Comparison of ENCODE assay signal across 1 cellular context in the genomic region with DNA sequence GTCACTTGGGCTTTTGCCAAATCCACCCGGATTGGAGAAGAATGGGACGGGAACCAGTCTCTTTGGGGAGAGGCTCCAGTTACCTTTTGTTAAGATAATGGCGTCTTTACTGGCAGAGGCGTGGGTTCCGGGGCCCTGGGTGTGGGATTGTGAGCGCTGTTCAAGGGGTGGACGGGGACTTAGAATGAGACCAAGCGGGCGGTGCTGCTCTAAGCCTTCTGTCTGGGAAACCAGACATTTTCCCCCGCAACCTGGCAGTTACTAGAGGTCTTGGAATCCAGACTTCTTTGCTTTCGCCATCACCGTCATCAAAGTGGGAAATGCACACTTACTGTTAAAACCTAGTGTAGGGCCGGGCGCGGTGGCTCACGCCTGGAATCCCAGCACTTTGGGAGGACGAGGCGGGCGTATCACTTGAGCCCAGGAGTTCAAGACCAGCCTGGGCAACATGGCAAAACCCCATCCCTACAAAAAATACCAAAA.
A peak's percentile ranks its signal among the peaks of the same experiment; 100 is the strongest.
TF ChIP-seq lines count a peak whose summit lies in the region.

No MANE protein-coding gene starts in this region.

TF ChIP-seq in IMR-90, 13 proteins besides CTCF, POLR2A, EP300 and RAD21:
- TF ChIP-seq RCOR1 (IDR thresholded peaks at IDR 0.05; ENCODE audit: insufficient replicate concordance, low read length), result peak; percentile 11
- TF ChIP-seq, protein P1, sequence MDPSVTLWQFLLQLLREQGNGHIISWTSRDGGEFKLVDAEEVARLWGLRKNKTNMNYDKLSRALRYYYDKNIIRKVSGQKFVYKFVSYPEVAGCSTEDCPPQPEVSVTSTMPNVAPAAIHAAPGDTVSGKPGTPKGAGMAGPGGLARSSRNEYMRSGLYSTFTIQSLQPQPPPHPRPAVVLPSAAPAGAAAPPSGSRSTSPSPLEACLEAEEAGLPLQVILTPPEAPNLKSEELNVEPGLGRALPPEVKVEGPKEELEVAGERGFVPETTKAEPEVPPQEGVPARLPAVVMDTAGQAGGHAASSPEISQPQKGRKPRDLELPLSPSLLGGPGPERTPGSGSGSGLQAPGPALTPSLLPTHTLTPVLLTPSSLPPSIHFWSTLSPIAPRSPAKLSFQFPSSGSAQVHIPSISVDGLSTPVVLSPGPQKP (IDR thresholded peaks at IDR 0.05; ENCODE audit: borderline replicate concordance, low read depth, low read length), result no peak
